In the genomic region with DNA sequence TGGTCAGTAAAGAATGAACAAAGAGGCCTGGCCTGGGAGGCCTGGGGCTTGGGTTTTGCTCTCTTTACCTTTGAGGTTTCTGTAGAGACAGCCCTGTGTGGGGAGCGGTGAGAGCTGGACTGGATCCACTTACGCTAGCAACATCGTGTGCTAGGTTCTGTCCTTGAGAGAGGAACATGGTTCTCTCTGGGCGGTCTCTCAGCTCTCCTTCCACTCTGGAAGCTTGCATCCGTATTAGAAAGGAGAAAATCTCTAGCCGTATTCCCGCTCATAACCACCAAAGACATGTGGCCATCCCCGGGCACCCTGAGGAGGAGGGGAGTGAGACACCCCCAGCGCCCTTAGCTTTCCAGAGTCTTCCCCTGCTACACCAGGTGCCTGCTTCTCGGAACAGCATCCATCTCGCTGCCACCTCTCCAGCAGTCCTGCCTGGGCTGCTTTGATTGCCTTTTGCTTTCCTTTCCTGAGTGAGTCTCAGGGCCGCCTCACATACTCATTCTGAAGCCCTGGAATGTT, we compare ENCODE assay signal across 9 cellular contexts. TPM values are rescaled to one million over a fixed set of nuclear protein-coding genes. Genes with fewer than 3 reads are reported as not detected.
DNase-seq lines count a peak whose midpoint lies in the region; ATAC-seq, FAIRE-seq and TF ChIP-seq lines count a peak whose summit lies in the region.
"Had no signal": no experiment of that assay in that cellular context is flagged by ENCODE, and none has a peak within 500 bp of the region (broad histone marks: within the 10 kb centered on the region; RNA-seq: fewer than 3 reads in every experiment).

No MANE protein-coding gene starts in this region.

- POLR2A ChIA-PET in activated CD4-positive, alpha-beta T cell treated with anti-CD3 and anti-CD28 coated beads for 36 hours (lab: Charles Lee): interaction anchor here (2.6 kb wide), 1 partner anchor 24 kb away, joined by 12 read pairs; a partner anchor contains a TSS
- POLR2A ChIA-PET in HepG2 (lab: Yijun Ruan, JAX) (interaction anchor here (0.6 to 5.6 kb wide), 6 partner anchors 10 to 152 kb away, joined by 3 to 64 read pairs (median 6); a partner anchor contains a TSS), GM10248 (lab: Yijun Ruan, JAX) (interaction anchor here (1.3 kb wide), 1 partner anchor 23 kb away, joined by 3 read pairs; a partner anchor contains a TSS)

- H3K4me3 ChIP-seq in astrocyte (ENCODE audit: insufficient read depth, low read depth, low read length): peak overlapping the region; percentile 86
- H3K4me3 ChIP-seq in HepG2 (replicated peaks in 1 of 3; ENCODE audit: insufficient read depth in 1 of 3, low read depth in 2 of 3, low read length in 3 of 3): peak overlapping the region; percentile 78 to 99 (median 96)
- peak overlapping the region; percentile 60 to 96 (median 88) for H3K4me3 ChIP-seq in thyroid gland (replicated peaks in 1 of 3)

- H3K9ac ChIP-seq in astrocyte (ENCODE audit: low read length) (peak overlapping the region; percentile 95), HepG2 (ENCODE audit: insufficient read depth, low read depth, low read length) (peak overlapping the region; percentile 95)

- TF ChIP-seq POLR2A in HepG2 (IDR thresholded peaks at IDR 0.05; ENCODE audit: insufficient read depth in 1 of 2, low read depth in 2 of 2, low read length in 2 of 2) (no peak), thyroid gland (IDR thresholded peaks at IDR 0.05) (no peak)

- H2AFZ ChIP-seq in astrocyte (ENCODE audit: low read depth, low read length) (no peak overlapping the region), HepG2 (ENCODE audit: low read length) (no peak overlapping the region)

- peak overlapping the region; percentile 86 for H3K4me3 Mint-ChIP-seq in activated CD4-positive, alpha-beta T cell treated with anti-CD3 and anti-CD28 coated beads for 36 hours
- H3K4me3 Mint-ChIP-seq in astrocyte (ENCODE audit: unreplicated experiment): peak overlapping the region; percentile 90

- H3K9me3 Mint-ChIP-seq in activated CD4-positive, alpha-beta T cell treated with anti-CD3 and anti-CD28 coated beads for 36 hours (ENCODE audit: low read depth): no peaks in the 10 kb centered on the region
- no peaks in the 10 kb centered on the region for H3K9me3 Mint-ChIP-seq in astrocyte (ENCODE audit: unreplicated experiment)

- no peak for ATAC-seq in activated CD4-positive, alpha-beta T cell treated with anti-CD3 and anti-CD28 coated beads for 36 hours
- ATAC-seq in HepG2 (peak; percentile 3; the same call in 2 of the 3 replicates), GM19351 (IDR thresholded peaks at IDR 0.05; ENCODE audit: unreplicated experiment) (no peak)

- BruUV-seq in HepG2 (replicated peaks; lab: Mats Ljungman, UMichigan): no TSS peak

- intact Hi-C loops in activated CD4-positive, alpha-beta T cell treated with anti-CD3 and anti-CD28 coated beads for 36 hours (cut with DNase I, micrococcal nuclease): loop anchor here in 1 of 2 experiments (1.0 to 10.0 kb wide), 2 partner anchors 24 to 130 kb away; a partner anchor contains a TSS
- intact Hi-C loops in HepG2 (cut with micrococcal nuclease; ENCODE audit: unreplicated experiment): loop anchor here (10.0 kb wide), 1 partner anchor 140 kb away; a partner anchor contains a TSS
- intact Hi-C loops in thyroid gland (cut with DNase I): loop anchor here (5.0 to 10.0 kb wide), 2 partner anchors 57 to 140 kb away; a partner anchor contains a TSS

- TF ChIP-seq EP300 in HepG2 (IDR thresholded peaks at IDR 0.05; ENCODE audit: low read depth in 2 of 2, low read length in 2 of 2) (no peak), HepG2 (CRISPR knock-in tag; IDR thresholded peaks at IDR 0.05; ENCODE audit: borderline replicate concordance) (no peak)

- H3K27me3 ChIP-seq in astrocyte (ENCODE audit: insufficient read depth, low read length) (no peaks in the 10 kb centered on the region), HepG2 (ENCODE audit: control insufficient read depth in 1 of 2, insufficient read depth in 2 of 2, low read length in 2 of 2) (peaks cover 0 to 5% of the 10 kb centered on the region in 2 experiments; a peak in 1 of 5 replicates), thyroid gland (no peaks in the 10 kb centered on the region)

- peak overlapping the region; percentile 67 for H3K27ac Mint-ChIP-seq in activated CD4-positive, alpha-beta T cell treated with anti-CD3 and anti-CD28 coated beads for 36 hours
- peak overlapping the region; percentile 41 for H3K27ac Mint-ChIP-seq in astrocyte (ENCODE audit: unreplicated experiment)

- peaks cover 59% of the 10 kb centered on the region for H3K79me2 ChIP-seq in astrocyte (ENCODE audit: insufficient read depth, low read length)
- peaks cover 51% of the 10 kb centered on the region for H3K79me2 ChIP-seq in HepG2 (ENCODE audit: insufficient read depth, low read length)

- no peak overlapping the region for H3K27ac ChIP-seq in astrocyte (ENCODE audit: low read depth, low read length)
- peak overlapping the region; percentile 77 for H3K27ac ChIP-seq in HepG2 (ENCODE audit: extremely low read length, insufficient read depth, low read length)
- H3K27ac ChIP-seq in thyroid gland: peak overlapping the region in 1 of 3 donors; percentile 78

- no peaks in the 10 kb centered on the region for H3K36me3 ChIP-seq in astrocyte (ENCODE audit: insufficient read depth, low read length)
- H3K36me3 ChIP-seq in HepG2 (replicated peaks in 1 of 2; ENCODE audit: control insufficient read depth in 1 of 2, insufficient read depth in 2 of 2, low read length in 2 of 2): peaks cover 0 to 3% of the 10 kb centered on the region in 2 experiments; a peak in 2 of 5 replicates
- no peaks in the 10 kb centered on the region for H3K36me3 ChIP-seq in thyroid gland

- H3K36me3 Mint-ChIP-seq in activated CD4-positive, alpha-beta T cell treated with anti-CD3 and anti-CD28 coated beads for 36 hours (ENCODE audit: low read depth): peaks cover 4% of the 10 kb centered on the region
- H3K36me3 Mint-ChIP-seq in astrocyte (ENCODE audit: low read depth, unreplicated experiment): peaks cover 10% of the 10 kb centered on the region

- no peak for FAIRE-seq in astrocyte (lab: Jason Lieb, UNC)
- FAIRE-seq in HepG2 (lab: Jason Lieb, UNC): no peak
- FAIRE-seq: G401.6 had no signal

- H3K4me1 ChIP-seq in astrocyte (ENCODE audit: insufficient read depth, low read length) (peaks cover 21% of the 10 kb centered on the region), HepG2 (ENCODE audit: insufficient read depth, low read length) (peaks cover 42% of the 10 kb centered on the region), thyroid gland (peaks cover 32 to 38% of the 10 kb centered on the region in 2 donors)

- CTCF ChIA-PET in activated CD4-positive, alpha-beta T cell treated with anti-CD3 and anti-CD28 coated beads for 36 hours (lab: Charles Lee): interaction anchor here (0.9 to 8.9 kb wide), 5 partner anchors 12 to 327 kb away, joined by 3 to 126 read pairs (median 4); a partner anchor contains a TSS
- CTCF ChIA-PET in HepG2 (lab: Yijun Ruan, JAX; ENCODE audit: low intra/inter-chr PET ratio, low total read pairs): no interaction called here
- CTCF ChIA-PET in GM10248 (lab: Yijun Ruan, JAX): interaction anchor here (1.0 to 7.1 kb wide), 7 partner anchors 11 to 71 kb away, joined by 3 to 115 read pairs (median 18); a partner anchor contains a TSS

- no peak for TF ChIP-seq RAD21 in HepG2 (CRISPR knock-in tag; IDR thresholded peaks at IDR 0.05)

- TF ChIP-seq CTCF in astrocyte (IDR thresholded peaks at IDR 0.05; ENCODE audit: insufficient read depth, low read depth, low read length) (no peak), HepG2 (CRISPR knock-in tag; IDR thresholded peaks at IDR 0.05) (no peak), thyroid gland (IDR thresholded peaks at IDR 0.05) (no peak), GM10248 (IDR thresholded peaks at IDR 0.05; ENCODE audit: control extremely low read depth, extremely low read depth, low read depth, missing control alignments) (no peak)

- H3K4me2 ChIP-seq in astrocyte (ENCODE audit: low read length) (peak overlapping the region; percentile 100), HepG2 (ENCODE audit: low read depth, low read length) (peak overlapping the region; percentile 96)

- in situ Hi-C loops in HepG2 (cut with HindIII; ENCODE audit: extremely low pct_ligation_motif_present, low pct_unique_long_range_greater_than_20kb): no loop called here

- H3K9me3 ChIP-seq in astrocyte (ENCODE audit: insufficient read depth, low read depth, low read length): no peaks in the 10 kb centered on the region
- no peaks in the 10 kb centered on the region for H3K9me3 ChIP-seq in HepG2 (ENCODE audit: low read length)
- H3K9me3 ChIP-seq in thyroid gland: no peaks in the 10 kb centered on the region

- DNase-seq in activated CD4-positive, alpha-beta T cell treated with anti-CD3 and anti-CD28 coated beads for 36 hours: no peak
- no peak for DNase-seq in activated CD4-positive, alpha-beta T cell treated with anti-CD3 and anti-CD28 coated beads, Interleukin-2, amount 50 U/mL, for 48 hours
- DNase-seq in astrocyte (ENCODE audit: low read depth) (no peak), HepG2 (ENCODE audit: low spot score) (no peak), thyroid gland (peak; percentile 33 to 37), GM10248 (ENCODE audit: extremely low spot score) (no peak), NCI-H2171 (lab: John Stamatoyannopoulos, UW) (no peak)

- peaks cover 53% of the 10 kb centered on the region for H3K4me1 Mint-ChIP-seq in activated CD4-positive, alpha-beta T cell treated with anti-CD3 and anti-CD28 coated beads for 36 hours
- peaks cover 30% of the 10 kb centered on the region for H3K4me1 Mint-ChIP-seq in astrocyte (ENCODE audit: low read depth, unreplicated experiment)

- H3K27me3 Mint-ChIP-seq in activated CD4-positive, alpha-beta T cell treated with anti-CD3 and anti-CD28 coated beads for 36 hours: peaks cover 3% of the 10 kb centered on the region
- H3K27me3 Mint-ChIP-seq in astrocyte (ENCODE audit: low read depth, unreplicated experiment): no peaks in the 10 kb centered on the region

- H4K20me1 ChIP-seq in astrocyte (ENCODE audit: insufficient read depth, low read length): peaks cover 57% of the 10 kb centered on the region
- 0 out of 2 replicates have a peak, but pooled peaks cover 12% of the 10 kb centered on the region for H4K20me1 ChIP-seq in HepG2 (ENCODE audit: insufficient read depth, low read length)

- whole genome bisulfite sequencing in HepG2 (ENCODE audit: low lambda C conversion rate): 38% methylated on average over 9 of the region's 12 CpGs
- WGBS in thyroid gland, 2 donors: 29 to 44% methylated on average over 12 of the region's 12 CpGs

RNA-seq across cellular contexts. Expression of a gene that starts 1.3 kb away (rescaled TPM):
- total RNA-seq in activated CD4-positive, alpha-beta T cell treated with anti-CD3 and anti-CD28 coated beads for 36 hours: 10 to 100 TPM in 1 of 2 experiments, 1 to 10 TPM in 1; 9.0 to 10.6 TPM
- total RNA-seq in astrocyte: 18.0 and 19.8 TPM in 2 replicates
- 8.6 and 8.9 TPM in 2 replicates for total RNA-seq in HepG2 (2016; rRNA removed; fragmentation: Illumina TruSeq; extraction: Trizol)
- 2.2 and 3.1 TPM in 2 replicates for total RNA-seq in HepG2 (2016; cell fraction: cytosol; rRNA removed; fragmentation: Illumina TruSeq; extraction: Trizol; ENCODE audit: low read depth)
- total RNA-seq in HepG2 (2016; cell fraction: insoluble cytoplasmic fraction; rRNA removed; fragmentation: Illumina TruSeq; extraction: Trizol): 7.2 and 8.0 TPM in 2 replicates
- total RNA-seq in HepG2 (2016; cell fraction: membrane; rRNA removed; fragmentation: Illumina TruSeq; extraction: Trizol): 11.2 and 13.1 TPM in 2 replicates
- 5.6 and 5.9 TPM in 2 replicates for total RNA-seq in HepG2 (2016; cell fraction: nucleus; rRNA removed; fragmentation: Illumina TruSeq; extraction: Trizol)
- polyA plus RNA-seq in HepG2 (2011; rRNA removed): 4.6 and 5.1 TPM in 2 replicates
- polyA plus RNA-seq in HepG2 (2011; cell fraction: cytosol; rRNA removed): 5.0 and 5.2 TPM in 2 replicates
- polyA plus RNA-seq in HepG2 (2011; cell fraction: nucleus; rRNA removed): 5.8 and 6.6 TPM in 2 replicates
- 8.0 and 9.4 TPM in 2 replicates for polyA plus RNA-seq in HepG2 (2012)
- 2.2 and 2.7 TPM in 2 replicates for polyA plus RNA-seq in HepG2 (2016; cell fraction: cytosol; fragmentation: Illumina TruSeq; extraction: Trizol; ENCODE audit: low read depth)
- 10.4 and 13.0 TPM in 2 replicates for polyA plus RNA-seq in HepG2 (2016; cell fraction: insoluble cytoplasmic fraction; fragmentation: Illumina TruSeq; extraction: Trizol; ENCODE audit: low read depth)
- 8.6 and 9.7 TPM in 2 replicates for polyA plus RNA-seq in HepG2 (2016; cell fraction: membrane; fragmentation: Illumina TruSeq; extraction: Trizol; ENCODE audit: low read depth)
- 10.6 and 12.8 TPM in 2 replicates for polyA plus RNA-seq in HepG2 (2016; cell fraction: nucleus; fragmentation: Illumina TruSeq; extraction: Trizol; ENCODE audit: insufficient read depth, low read depth)
- 6.9 and 14.2 TPM in 2 replicates for polyA minus RNA-seq in HepG2 (2011; rRNA and poly(A)+ RNA removed; ENCODE audit: low replicate concordance)
- polyA minus RNA-seq in HepG2 (2011; cell fraction: cytosol; rRNA and poly(A)+ RNA removed): 3.9 and 5.1 TPM in 2 replicates
- 5.9 and 6.6 TPM in 2 replicates for polyA minus RNA-seq in HepG2 (2011; cell fraction: nucleus; rRNA and poly(A)+ RNA removed)
- 10 to 100 TPM; 17.9 to 34.1 (median 26.6) TPM for total RNA-seq in thyroid gland

RNA-seq across cellular contexts. Expression of a gene that starts 23.4 kb away (rescaled TPM):
- 10 to 100 TPM; 81.0 to 93.0 TPM for total RNA-seq in activated CD4-positive, alpha-beta T cell treated with anti-CD3 and anti-CD28 coated beads for 36 hours
- 48.3 and 55.8 TPM in 2 replicates for total RNA-seq in astrocyte
- total RNA-seq in HepG2 (2016; rRNA removed; fragmentation: Illumina TruSeq; extraction: Trizol): 141 and 213 TPM in 2 replicates
- total RNA-seq in HepG2 (2016; cell fraction: cytosol; rRNA removed; fragmentation: Illumina TruSeq; extraction: Trizol; ENCODE audit: low read depth): 24.3 and 28.6 TPM in 2 replicates
- 139 and 219 TPM in 2 replicates for total RNA-seq in HepG2 (2016; cell fraction: insoluble cytoplasmic fraction; rRNA removed; fragmentation: Illumina TruSeq; extraction: Trizol)
- total RNA-seq in HepG2 (2016; cell fraction: membrane; rRNA removed; fragmentation: Illumina TruSeq; extraction: Trizol): 37.5 and 43.6 TPM in 2 replicates
- total RNA-seq in HepG2 (2016; cell fraction: nucleus; rRNA removed; fragmentation: Illumina TruSeq; extraction: Trizol): 48.8 and 49.5 TPM in 2 replicates
- 27.2 and 32.3 TPM in 2 replicates for polyA plus RNA-seq in HepG2 (2011; rRNA removed)
- polyA plus RNA-seq in HepG2 (2011; cell fraction: cytosol; rRNA removed): 30.3 and 39.4 TPM in 2 replicates
- polyA plus RNA-seq in HepG2 (2011; cell fraction: nucleus; rRNA removed): 12.6 and 17.4 TPM in 2 replicates
- polyA plus RNA-seq in HepG2 (2012): 52.6 and 70.0 TPM in 2 replicates
- 28.9 and 31.1 TPM in 2 replicates for polyA plus RNA-seq in HepG2 (2016; cell fraction: cytosol; fragmentation: Illumina TruSeq; extraction: Trizol; ENCODE audit: low read depth)
- 220 and 231 TPM in 2 replicates for polyA plus RNA-seq in HepG2 (2016; cell fraction: insoluble cytoplasmic fraction; fragmentation: Illumina TruSeq; extraction: Trizol; ENCODE audit: low read depth)
- 28.9 and 29.2 TPM in 2 replicates for polyA plus RNA-seq in HepG2 (2016; cell fraction: membrane; fragmentation: Illumina TruSeq; extraction: Trizol; ENCODE audit: low read depth)
- 73.7 and 88.9 TPM in 2 replicates for polyA plus RNA-seq in HepG2 (2016; cell fraction: nucleus; fragmentation: Illumina TruSeq; extraction: Trizol; ENCODE audit: insufficient read depth, low read depth)
- polyA minus RNA-seq in HepG2 (2011; rRNA and poly(A)+ RNA removed; ENCODE audit: low replicate concordance): 23.2 and 27.5 TPM in 2 replicates
- polyA minus RNA-seq in HepG2 (2011; cell fraction: cytosol; rRNA and poly(A)+ RNA removed): 19.1 and 25.1 TPM in 2 replicates
- polyA minus RNA-seq in HepG2 (2011; cell fraction: nucleus; rRNA and poly(A)+ RNA removed): 36.8 and 50.7 TPM in 2 replicates
- total RNA-seq in thyroid gland: 10 to 100 TPM; 13.4 to 21.9 (median 17.5) TPM

Comparison
In these comparisons a context has a peak if more than half of its experiments do, and no peak if none do; other contexts are left out.
1. DNase-seq: peak in thyroid gland (2 of 2); none in activated CD4-positive, alpha-beta T cell treated with anti-CD3 and anti-CD28 coated beads for 36 hours (single experiment), activated CD4-positive, alpha-beta T cell treated with anti-CD3 and anti-CD28 coated beads, Interleukin-2, amount 50 U/mL, for 48 hours (0 of 2), astrocyte (single experiment), HepG2 (single experiment), GM10248 (single experiment) and NCI-H2171 (single experiment).
2. Peak in every context shown above with its lines, with median percentiles within 50 percentile points of each other: H3K4me3 ChIP-seq.